ENCODE assay signal across 20 cellular contexts in the genomic region with DNA sequence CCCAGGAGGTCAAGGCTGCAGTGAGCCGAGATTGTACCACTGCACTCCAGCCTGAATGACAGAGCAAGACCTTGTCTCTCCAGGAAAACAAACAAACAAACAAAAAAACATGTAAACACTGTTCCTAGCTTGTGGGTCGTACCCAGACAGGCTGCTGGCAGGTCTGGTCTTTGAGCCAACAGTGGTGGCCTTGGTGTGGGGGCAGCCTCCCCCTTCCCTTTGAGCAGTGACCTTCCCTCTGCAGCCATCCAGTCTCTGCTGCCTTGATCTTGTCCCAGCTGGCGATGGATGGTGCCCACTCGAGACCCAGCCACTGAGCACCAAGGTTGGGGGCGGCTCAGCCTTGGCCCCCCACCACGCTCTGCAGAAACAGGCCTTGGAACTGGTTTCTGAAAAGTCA.
"Had no signal": no experiment of that assay in that cellular context is flagged by ENCODE, and none has a peak within 500 bp of the region (broad histone marks: within the 10 kb centered on the region; RNA-seq: fewer than 3 reads in every experiment).

No MANE protein-coding gene starts in this region.

- H3K27me3 Mint-ChIP-seq: activated CD4-positive, alpha-beta T cell treated with anti-CD3 and anti-CD28 coated beads, Interleukin-2, amount 10 ng/mL, durations not matched to agents 24 days and 14 days; naive B cell had no signal

- H3K9me3 Mint-ChIP-seq: activated CD4-positive, alpha-beta T cell treated with anti-CD3 and anti-CD28 coated beads, Interleukin-2, amount 10 ng/mL, durations not matched to agents 24 days and 14 days had no signal

- H3K27me3 ChIP-seq: brain microvascular endothelial cell, tibial artery, uterus had no signal

- DNase-seq: activated CD4-positive, alpha-beta T cell treated with anti-CD3 and anti-CD28 coated beads, Interleukin-2, amount 10 ng/mL, durations not matched to agents 24 days and 14 days; activated CD4-positive, CD25-positive, alpha-beta regulatory T cell; activated CD8-positive, alpha-beta memory T cell treated with anti-CD3 and anti-CD28 coated beads, Interleukin-2, amount 50 U/mL, for 4 hours; activated CD8-positive, alpha-beta T cell treated with anti-CD3 and anti-CD28 coated beads, Interleukin-2, amount 10 ng/mL, durations not matched to agents 7 days and 5 days; activated effector memory CD4-positive, alpha-beta T cell treated with anti-CD3 and anti-CD28 coated beads, Interleukin-2, amount 50 U/mL, for 16 hours; activated T-cell treated with anti-CD3 and anti-CD28 coated beads, Interleukin-2, amount 50 U/mL, for 48 hours; amniotic stem cell; brain microvascular endothelial cell; dermis blood vessel endothelial cell; erythroblast; islet precursor cell; naive B cell; posterior cingulate gyrus; stimulated activated CD4-positive, alpha-beta T cell treated with anti-CD3 and anti-CD28 coated beads, Interleukin-15, amount 100 ng/mL, for 24 hours; stimulated activated CD4-positive, alpha-beta T cell treated with anti-CD3 and anti-CD28 coated beads, Interleukin-4, amount 100 ng/mL, for 1 hour; stimulated activated naive CD4-positive, alpha-beta T cell; tibial artery; uterus had no signal

- H3K27ac ChIP-seq: brain microvascular endothelial cell, tibial artery, uterus had no signal

- H3K4me3 ChIP-seq: lung, tibial artery, uterus had no signal

- H3K27ac Mint-ChIP-seq: activated CD4-positive, alpha-beta T cell treated with anti-CD3 and anti-CD28 coated beads, Interleukin-2, amount 10 ng/mL, durations not matched to agents 24 days and 14 days; activated CD8-positive, alpha-beta T cell treated with anti-CD3 and anti-CD28 coated beads, Interleukin-2, amount 10 ng/mL, durations not matched to agents 7 days and 5 days; activated naive CD4-positive, alpha-beta T cell treated with anti-CD3 and anti-CD28 coated beads, Interleukin-2, amount 50 U/mL, for 72 hours had no signal

- H3K4me1 Mint-ChIP-seq: activated CD4-positive, alpha-beta T cell treated with anti-CD3 and anti-CD28 coated beads, Interleukin-2, amount 10 ng/mL, durations not matched to agents 24 days and 14 days had no signal

- H3K9me3 ChIP-seq: tibial artery, uterus had no signal

- H3K4me1 ChIP-seq: uterus had no signal

- ATAC-seq: activated CD8-positive, alpha-beta T cell treated with anti-CD3 and anti-CD28 coated beads, Interleukin-2, amount 10 ng/mL, durations not matched to agents 7 days and 5 days; activated naive CD4-positive, alpha-beta T cell treated with anti-CD3 and anti-CD28 coated beads, Interleukin-2, amount 50 U/mL, for 72 hours had no signal

- H3K36me3 ChIP-seq: brain microvascular endothelial cell, uterus had no signal

- H3K4me3 Mint-ChIP-seq: activated CD4-positive, alpha-beta T cell treated with anti-CD3 and anti-CD28 coated beads, Interleukin-2, amount 10 ng/mL, durations not matched to agents 24 days and 14 days; activated CD8-positive, alpha-beta T cell treated with anti-CD3 and anti-CD28 coated beads, Interleukin-2, amount 10 ng/mL, durations not matched to agents 7 days and 5 days; naive B cell had no signal
